Comparison of ENCODE assay signal across 1 cellular context in genomic region chr12:53004178-53004577, GRCh38.
TF ChIP-seq lines count a peak whose summit lies in the region.

No MANE protein-coding gene starts in this region.

TF ChIP-seq in neural cell, 6 proteins besides CTCF, POLR2A, EP300 and RAD21 (continued from another document):
- no peak for TF ChIP-seq TAF1 (IDR thresholded peaks at IDR 0.05; ENCODE audit: low read depth)
- no peak for TF ChIP-seq EZH2 (IDR thresholded peaks at IDR 0.05; ENCODE audit: borderline replicate concordance, insufficient read depth, low read length, poor library complexity, severe bottlenecking)
- no peak for TF ChIP-seq POLR2AphosphoS5 (IDR thresholded peaks at IDR 0.05)
TF ChIP-seq in neural cell: peak in this region for 0.
